Comparison of ENCODE assay signal across 32 cellular contexts in genomic region chr9:3359778-3360177, GRCh38.
"Had no signal": no experiment of that assay in that cellular context is flagged by ENCODE, and none has a peak within 500 bp of the region (broad histone marks: within the 10 kb centered on the region; RNA-seq: fewer than 3 reads in every experiment).

No MANE protein-coding gene starts in this region.

- H3K36me3 ChIP-seq: adrenal gland had no signal

- ATAC-seq: activated naive CD4-positive, alpha-beta T cell treated with anti-CD3 and anti-CD28 coated beads, Interleukin-2, amount 50 U/mL, for 72 hours; activated T-cell treated with anti-CD3 and anti-CD28 coated beads, Interleukin-2, amount 50 U/mL, for 4 hours; K562; Right ventricle myocardium inferior; T-cell; T-helper 17 cell had no signal

- H3K27me3 ChIP-seq: adrenal gland had no signal

- DNase-seq: activated B cell treated with CpG ODN at 0.5 μM for 24 hours; activated CD4-positive, alpha-beta memory T cell treated with anti-CD3 and anti-CD28 coated beads for 36 hours; activated CD4-positive, alpha-beta T cell treated with anti-CD3 and anti-CD28 coated beads for 4 hours; activated CD4-positive, alpha-beta T cell treated with anti-CD3 and anti-CD28 coated beads, Interleukin-2, amount 50 U/mL, for 1 hour; activated CD4-positive, CD25-positive, alpha-beta regulatory T cell treated with anti-CD3 and anti-CD28 coated beads, Interleukin-2, amount 50 U/mL, for 72 hours; activated CD8-positive, alpha-beta memory T cell treated with anti-CD3 and anti-CD28 coated beads, Interleukin-2, amount 50 U/mL, for 4 hours; activated gamma-delta T cell treated with Interleukin-2 at 50 U/mL for 16 hours; activated naive CD4-positive, alpha-beta T cell treated with anti-CD3 and anti-CD28 coated beads for 36 hours; activated T-cell treated with anti-CD3 and anti-CD28 coated beads for 4 hours; activated T-cell treated with anti-CD3 and anti-CD28 coated beads, Interleukin-2, amount 50 U/mL, for 4 hours; adrenal gland; caudate nucleus; NCI-H1105; NCI-H1417 treated with DMSO at 0.1 percent for 48 hours; NCI-H1930; NCI-H2081 treated with DMSO at 0.1 percent for 48 hours; NCI-H345; NCI-H526; NCI-H748 treated with DMSO at 0.1 percent for 48 hours; NK-92 treated with Interleukin-12 subunit alpha and Interleukin-12 subunit beta, amount 100 ng/mL, for 24 hours; PC-9; SIG-M5; T-cell; T-helper 17 cell had no signal

- FAIRE-seq: astrocyte, bronchial epithelial cell, K562, RCC 7860 had no signal

- H3K27ac ChIP-seq: adrenal gland, PC-9, RWPE1, VCaP had no signal

- H3K4me3 ChIP-seq: adrenal gland, K562, PC-9 had no signal

- H3K9me3 ChIP-seq: adrenal gland had no signal

- H3K4me2 ChIP-seq: PC-9 had no signal

- H2AFZ ChIP-seq: PC-9 had no signal

- H3K4me1 ChIP-seq: adrenal gland had no signal
